Comparison of ENCODE assay signal across 9 cellular contexts in the genomic region with DNA sequence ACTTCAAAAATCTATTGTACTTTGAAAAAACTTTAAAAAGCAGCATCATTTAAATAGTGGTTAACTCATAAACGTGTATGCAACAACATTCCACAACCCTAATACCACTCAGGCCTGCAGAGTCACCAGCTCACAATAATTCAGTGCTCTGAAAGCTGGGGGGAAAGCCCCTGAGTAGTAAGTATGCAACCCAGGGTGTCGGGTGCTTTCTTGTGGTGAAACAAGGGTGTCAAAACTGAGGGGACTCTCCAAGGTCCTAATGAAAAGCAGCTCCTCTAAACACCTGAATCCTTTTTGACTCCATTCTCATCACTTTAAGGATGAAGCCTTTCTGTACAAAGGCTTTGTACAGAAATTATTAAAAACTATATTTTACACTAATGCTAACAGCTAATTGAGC. TPM values are rescaled to one million over a fixed set of nuclear protein-coding genes. Genes with fewer than 3 reads are reported as not detected.
DNase-seq lines count a peak whose midpoint lies in the region; ATAC-seq and TF ChIP-seq lines count a peak whose summit lies in the region.
"Had no signal": no experiment of that assay in that cellular context is flagged by ENCODE, and none has a peak within 500 bp of the region (broad histone marks: within the 10 kb centered on the region; RNA-seq: fewer than 3 reads in every experiment).

No MANE protein-coding gene starts in this region.

- H3K9ac ChIP-seq in OCI-LY1 (ENCODE audit: low read length) = no peak overlapping the region

- H3K4me1 ChIP-seq in OCI-LY1 (ENCODE audit: insufficient read depth, low read length, severe bottlenecking) = peaks cover 20% of the 10 kb centered on the region
- H3K4me1 ChIP-seq: SJSA1 had no signal

- H3K27me3 ChIP-seq in OCI-LY1 (ENCODE audit: insufficient read depth, low read length) = no peaks in the 10 kb centered on the region
- H3K27me3 ChIP-seq: SJSA1 had no signal

- peak; percentile 87 for ATAC-seq in GM21528 (IDR thresholded peaks at IDR 0.05; ENCODE audit: low FRiP score, unreplicated experiment)

- no peaks in the 10 kb centered on the region for H3K9me2 ChIP-seq in OCI-LY1 (ENCODE audit: low read depth, low read length)

- DNase-seq in CD1c-positive myeloid dendritic cell (ENCODE audit: extremely low spot score) = peak; percentile 8
- peak; percentile 33 for DNase-seq in activated naive CD8-positive, alpha-beta T cell treated with anti-CD3 and anti-CD28 coated beads, Interleukin-2, amount 50 U/mL, for 16 hours (ENCODE audit: low read depth, low spot score)
- DNase-seq in C1 segment of cervical spinal cord (lab: John Stamatoyannopoulos, UW) = no peak
- DNase-seq in HCEC 1CT = no peak
- DNase-seq in HT-29 (ENCODE audit: low spot score) = no peak
- DNase-seq in progenitor cell of endocrine pancreas (ENCODE audit: low spot score, unreplicated experiment) = no peak

- H3K27ac ChIP-seq in OCI-LY1 (ENCODE audit: low read depth, low read length, poor library complexity, severe bottlenecking) = peak overlapping the region; percentile 36
- H3K27ac ChIP-seq: SJSA1 had no signal

- no peak overlapping the region for H3K27ac Mint-ChIP-seq in progenitor cell of endocrine pancreas

- H3K4me1 Mint-ChIP-seq in progenitor cell of endocrine pancreas (ENCODE audit: low read depth) = no peaks in the 10 kb centered on the region

- no peak overlapping the region for H3K4me2 ChIP-seq in OCI-LY1 (ENCODE audit: low read length)

- no peak overlapping the region for H3K4me3 ChIP-seq in OCI-LY1 (ENCODE audit: low read depth, low read length, poor library complexity, severe bottlenecking)
- H3K4me3 ChIP-seq: SJSA1 had no signal

- H3K36me3 Mint-ChIP-seq in progenitor cell of endocrine pancreas (ENCODE audit: insufficient read depth) = peaks cover 24% of the 10 kb centered on the region

- no peak for TF ChIP-seq CTCF in OCI-LY1 (IDR thresholded peaks at IDR 0.05; ENCODE audit: low read length)
- no peak for TF ChIP-seq CTCF in progenitor cell of endocrine pancreas (IDR thresholded peaks at IDR 0.05; ENCODE audit: unreplicated experiment)

- no peaks in the 10 kb centered on the region for H3K27me3 Mint-ChIP-seq in progenitor cell of endocrine pancreas

- H3K9me3 ChIP-seq in OCI-LY1 (ENCODE audit: low read length) = no peaks in the 10 kb centered on the region
- H3K9me3 ChIP-seq: SJSA1 had no signal

- no peaks in the 10 kb centered on the region for H3K79me2 ChIP-seq in OCI-LY1 (ENCODE audit: insufficient read depth, low read length)

- H4K20me1 ChIP-seq in OCI-LY1 (ENCODE audit: insufficient read depth, low read length) = no peaks in the 10 kb centered on the region

- no peak overlapping the region for H2AFZ ChIP-seq in OCI-LY1 (ENCODE audit: low read length)

- H3K36me3 ChIP-seq in OCI-LY1 (ENCODE audit: insufficient read depth, low read length) = peaks cover 64% of the 10 kb centered on the region

- H3K9me3 Mint-ChIP-seq in progenitor cell of endocrine pancreas (ENCODE audit: low read depth) = no peaks in the 10 kb centered on the region

- no peak overlapping the region for H3K4me3 Mint-ChIP-seq in progenitor cell of endocrine pancreas (ENCODE audit: low read depth)

- H3F3A ChIP-seq in OCI-LY1 (ENCODE audit: insufficient read depth, low read length) = no peaks in the 10 kb centered on the region

RNA-seq across cellular contexts. Expression of a gene that starts 33.7 kb away (rescaled TPM):
- total RNA-seq in HT-29 (2014; rRNA removed; shearing (Covaris generic)) = 24.7 and 30.5 TPM in 2 replicates
- 77.0 and 77.5 TPM in 2 replicates for total RNA-seq in progenitor cell of endocrine pancreas

RNA-seq across cellular contexts. Expression of a gene that starts 34.2 kb away (rescaled TPM):
- 22.9 and 23.7 TPM in 2 replicates for total RNA-seq in HT-29 (2014; rRNA removed; shearing (Covaris generic))
- total RNA-seq in progenitor cell of endocrine pancreas = 36.3 and 36.9 TPM in 2 replicates

RNA-seq across cellular contexts. Expression of a gene that starts 42.2 kb away (rescaled TPM):
- 146 and 162 TPM in 2 replicates for total RNA-seq in HT-29 (2014; rRNA removed; shearing (Covaris generic))
- 81.0 and 91.2 TPM in 2 replicates for total RNA-seq in progenitor cell of endocrine pancreas

RNA-seq across cellular contexts. Expression of a gene that starts 50.4 kb away (rescaled TPM):
- 19.5 and 23.8 TPM in 2 replicates for total RNA-seq in HT-29 (2014; rRNA removed; shearing (Covaris generic))
- total RNA-seq in progenitor cell of endocrine pancreas = 74.4 and 89.1 TPM in 2 replicates

Comparison
In these comparisons a context has a peak if more than half of its experiments do, and no peak if none do; other contexts are left out.
1. DNase-seq: peak in CD1c-positive myeloid dendritic cell (single experiment) and activated naive CD8-positive, alpha-beta T cell treated with anti-CD3 and anti-CD28 coated beads, Interleukin-2, amount 50 U/mL, for 16 hours (single experiment); none in C1 segment of cervical spinal cord (0 of 14), HCEC 1CT (single experiment), HT-29 (single experiment) and progenitor cell of endocrine pancreas (single experiment).